In the genomic region with DNA sequence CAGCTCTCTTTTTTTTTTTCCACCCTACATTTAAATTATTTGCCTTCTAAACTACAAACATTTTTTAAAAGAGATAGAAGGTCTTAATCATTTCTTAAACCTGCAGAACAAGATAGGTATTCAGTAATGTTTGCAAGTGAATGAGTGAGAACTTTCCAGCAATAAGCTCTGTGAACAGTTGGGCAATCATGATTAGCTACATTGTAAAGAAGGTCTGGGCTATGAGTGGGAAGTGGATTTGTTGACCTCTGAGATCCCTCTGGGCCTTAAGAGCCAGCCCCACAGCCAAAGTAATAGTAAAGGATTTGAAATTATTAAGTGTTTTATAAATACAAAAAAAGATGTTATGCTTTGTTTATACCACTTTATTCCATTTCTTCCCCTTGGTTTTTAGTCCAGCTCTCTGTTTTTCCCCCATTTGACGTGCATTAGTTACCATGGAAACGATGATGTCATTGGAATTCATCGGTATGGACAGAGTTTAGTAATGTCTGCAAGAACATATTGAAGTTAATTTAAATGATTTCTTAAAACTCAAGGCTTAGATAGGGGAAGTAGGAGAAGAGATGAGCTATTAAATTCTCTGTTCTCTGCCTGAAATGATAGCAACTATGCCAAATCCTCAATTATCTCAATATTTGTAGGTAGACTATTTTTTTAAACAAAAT, we compare ENCODE assay signal across 10 cellular contexts.
DNase-seq lines count a peak whose midpoint lies in the region; ATAC-seq lines count a peak whose summit lies in the region.
"Had no signal": no experiment of that assay in that cellular context is flagged by ENCODE, and none has a peak within 500 bp of the region (broad histone marks: within the 10 kb centered on the region; RNA-seq: fewer than 3 reads in every experiment).

No MANE protein-coding gene starts in this region.

- H3K4me3 ChIP-seq in SJCRH30: no peak overlapping the region
- H3K4me3 ChIP-seq: sigmoid colon had no signal

- H3K9me3 ChIP-seq in SJCRH30 (replicated peaks): no peaks in the 10 kb centered on the region
- H3K9me3 ChIP-seq: sigmoid colon had no signal

- DNase-seq in HCEC 1CT: peak; percentile 49
- DNase-seq in SJCRH30: peak; percentile 12 to 49
- DNase-seq in fibroblast of gingiva (ENCODE audit: low read depth): peak; percentile 55
- peak; percentile 34 for DNase-seq in renal cortical epithelial cell (ENCODE audit: low read depth)
- no peak for DNase-seq in OCI-M1 (lab: John Stamatoyannopoulos, UW)
- no peak for DNase-seq in NCI-H748 (lab: John Stamatoyannopoulos, UW; ENCODE audit: unreplicated experiment)
- DNase-seq: Calu3, sigmoid colon had no signal

- no peak overlapping the region for H3K27ac ChIP-seq in SJCRH30
- H3K27ac ChIP-seq: sigmoid colon had no signal

- no peak for ATAC-seq in GM18519 (IDR thresholded peaks at IDR 0.05; ENCODE audit: low FRiP score, unreplicated experiment)
- ATAC-seq: WTC11 had no signal

- no peaks in the 10 kb centered on the region for H3K36me3 ChIP-seq in SJCRH30
- H3K36me3 ChIP-seq: sigmoid colon had no signal

- H3K4me1 ChIP-seq in SJCRH30: peaks cover 7% of the 10 kb centered on the region

- no peaks in the 10 kb centered on the region for H3K27me3 ChIP-seq in SJCRH30
- H3K27me3 ChIP-seq: sigmoid colon had no signal

Comparison
In these comparisons a context has a peak if more than half of its experiments do, and no peak if none do; other contexts are left out.
1. DNase-seq: peak in HCEC 1CT (single experiment), SJCRH30 (2 of 2), fibroblast of gingiva (single experiment) and renal cortical epithelial cell (single experiment); none in OCI-M1 (single experiment) and NCI-H748 (single experiment).